Comparison of ENCODE assay signal across 8 cellular contexts in the genomic region with DNA sequence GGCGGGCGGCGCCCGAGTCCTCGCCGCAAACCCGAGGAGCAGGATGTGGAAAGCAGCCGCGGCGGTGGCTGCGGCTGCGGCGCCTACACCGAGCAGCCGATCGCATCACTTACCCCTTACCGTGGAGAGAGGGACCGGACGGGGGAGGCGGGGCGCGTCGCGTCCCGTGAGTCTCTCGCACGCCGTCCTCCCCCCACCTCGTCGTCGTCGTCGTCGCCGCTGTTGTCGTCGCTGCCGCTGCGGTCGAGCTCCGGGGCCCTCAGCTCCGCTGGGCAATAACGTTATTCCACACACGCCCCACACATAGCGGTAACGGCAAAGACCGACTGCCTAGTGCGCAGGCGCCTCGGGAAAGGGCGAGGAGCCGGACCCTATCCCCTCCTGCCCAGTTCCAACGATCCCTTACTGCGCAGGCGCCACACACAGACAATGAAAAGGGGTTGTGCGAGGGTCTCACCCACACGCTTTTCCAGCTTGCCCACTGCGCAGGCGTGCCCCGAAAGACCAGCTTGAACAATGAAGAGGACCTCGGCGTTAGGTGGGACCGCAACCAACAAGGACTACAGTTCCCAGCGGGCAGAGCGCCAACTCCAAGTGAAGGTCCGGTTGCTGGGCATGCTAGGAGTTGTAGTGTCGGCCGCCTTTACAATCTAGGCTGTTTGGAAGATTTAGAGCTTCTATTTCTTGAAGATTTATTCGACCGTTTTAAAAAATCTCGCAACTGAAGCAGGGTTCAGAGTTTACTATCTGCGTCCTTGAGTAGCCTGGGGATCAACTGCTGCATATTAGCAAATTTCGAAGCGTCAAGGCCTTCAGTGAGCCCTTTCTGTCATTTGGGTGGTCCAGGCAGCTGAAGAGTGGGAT. TPM values are rescaled to one million over a fixed set of nuclear protein-coding genes. Genes with fewer than 3 reads are reported as not detected.
DNase-seq lines count a peak whose midpoint lies in the region; ATAC-seq, FAIRE-seq and TF ChIP-seq lines count a peak whose summit lies in the region.

A gene (minus strand): TSS at position 355 of the 864 bp plus-strand sequence. CDS start 30,001 bp downstream, outside the sequence.

- DNase-seq in GM06990 (ENCODE audit: extremely low read depth, insufficient read length) (peak; percentile 94), NCI-H1048 (lab: John Stamatoyannopoulos, UW) (peak; percentile 100), SKM-1 treated with dmso at 0.1 percent for 144 hours (lab: John Stamatoyannopoulos, UW; ENCODE audit: unreplicated experiment) (peak; percentile 100), Right ventricle myocardium inferior (ENCODE audit: missing footprints) (peak; percentile 96), pancreas (peak; percentile 87 to 96 (median 92)), tibial artery (peak; percentile 95)
- peak; percentile 93 for DNase-seq in activated naive CD8-positive, alpha-beta T cell treated with anti-CD3 and anti-CD28 coated beads for 36 hours

- H3K36me3 ChIP-seq in GM06990 (ENCODE audit: control insufficient read depth, insufficient read depth, low read length) (no peaks in the 10 kb centered on the region), pancreas (no peaks in the 10 kb centered on the region), tibial artery (no peaks in the 10 kb centered on the region)

- no peak for FAIRE-seq in pancreas (lab: Jason Lieb, UNC)

- WGBS in pancreas, 2 donors: 0% methylated on average over 57 to 74 of the region's 74 CpGs

- peak within 1 kb of the TSS; percentile 98 for H3K27ac Mint-ChIP-seq in activated naive CD8-positive, alpha-beta T cell treated with anti-CD3 and anti-CD28 coated beads for 36 hours

- H3K36me3 Mint-ChIP-seq in activated naive CD8-positive, alpha-beta T cell treated with anti-CD3 and anti-CD28 coated beads for 36 hours: peaks cover 11% of the 10 kb centered on the region

- H3K27me3 Mint-ChIP-seq in activated naive CD8-positive, alpha-beta T cell treated with anti-CD3 and anti-CD28 coated beads for 36 hours: no peaks in the 10 kb centered on the region

- H3K9me3 Mint-ChIP-seq in activated naive CD8-positive, alpha-beta T cell treated with anti-CD3 and anti-CD28 coated beads for 36 hours: no peaks in the 10 kb centered on the region

- ATAC-seq in HG02571 (IDR thresholded peaks at IDR 0.05; ENCODE audit: unreplicated experiment): peak; percentile 52
- peak; percentile 83 for ATAC-seq in Right ventricle myocardium inferior
- peak; percentile 79 to 88 (median 82) for ATAC-seq in pancreas

- peaks cover 32% of the 10 kb centered on the region for H3K4me1 Mint-ChIP-seq in activated naive CD8-positive, alpha-beta T cell treated with anti-CD3 and anti-CD28 coated beads for 36 hours

- intact Hi-C loops in Right ventricle myocardium inferior (cut with DNase I): loop anchor here (2.0 to 10.0 kb wide), 3 partner anchors 50 to 1197 kb away; a partner anchor contains a TSS
- intact Hi-C loops in pancreas (cut with DNase I): no loop called here
- intact Hi-C loops in tibial artery (cut with DNase I; ENCODE audit: low total_unique reads): loop anchor here (5.0 kb wide), 1 partner anchor 792 kb away; no protein-coding TSS in a partner anchor

- H3K27me3 ChIP-seq in GM06990 (replicated peaks; ENCODE audit: control insufficient read depth, insufficient read depth, low read length): no peaks in the 10 kb centered on the region
- no peaks in the 10 kb centered on the region for H3K27me3 ChIP-seq in pancreas
- H3K27me3 ChIP-seq in tibial artery: no peaks in the 10 kb centered on the region

- H3K4me3 ChIP-seq in GM06990 (replicated peaks; ENCODE audit: low read depth, low read length) (peak within 1 kb of the TSS; percentile 90), pancreas (peak within 1 kb of the TSS; percentile 73 to 91 (median 79)), tibial artery (peak within 1 kb of the TSS; percentile 89 to 97)

- H3K4me3 Mint-ChIP-seq in activated naive CD8-positive, alpha-beta T cell treated with anti-CD3 and anti-CD28 coated beads for 36 hours: peak within 1 kb of the TSS; percentile 93

- peaks cover 0 to 31% (median 25%) of the 10 kb centered on the region in 3 donors for H3K4me1 ChIP-seq in pancreas
- H3K4me1 ChIP-seq in tibial artery: peaks cover 0 to 46% (median 19%) of the 10 kb centered on the region in 4 donors

- TF ChIP-seq CTCF in GM06990 (IDR thresholded peaks at IDR 0.05; ENCODE audit: insufficient read depth, low read length, poor library complexity, severe bottlenecking) (no peak), pancreas (IDR thresholded peaks at IDR 0.05) (no peak), tibial artery (IDR thresholded peaks at IDR 0.05) (no peak)

- H3K9me3 ChIP-seq in pancreas (no peaks in the 10 kb centered on the region), tibial artery (no peaks in the 10 kb centered on the region)

- peak within 1 kb of the TSS; percentile 79 to 95 (median 90) for H3K27ac ChIP-seq in pancreas
- peak within 1 kb of the TSS; percentile 97 to 98 for H3K27ac ChIP-seq in tibial artery

RNA-seq across cellular contexts. Expression of the gene that starts here (rescaled TPM):
- total RNA-seq in activated naive CD8-positive, alpha-beta T cell treated with anti-CD3 and anti-CD28 coated beads for 36 hours: 10 to 100 TPM; 44.3 to 47.4 TPM
- total RNA-seq in Right ventricle myocardium inferior: 44.7 TPM
- 10 to 100 TPM in 2 of 6 donors, 1 to 10 TPM in 4; 5.0 to 27.4 (median 7.7) TPM for total RNA-seq in pancreas
- polyA plus RNA-seq in pancreas: 1 to 10 TPM; 5.0 to 5.8 TPM

Comparison
In these comparisons a context has a peak if more than half of its experiments do, and no peak if none do; other contexts are left out.
1. Peak in every context shown above with its lines: DNase-seq, ATAC-seq, H3K4me3 ChIP-seq and H3K27ac ChIP-seq.
2. intact Hi-C loops: an anchor here in Right ventricle myocardium inferior (2.0 to 10.0 kb wide) and tibial artery (5.0 kb wide); none called in pancreas.